In genomic region chr1:89311757-89312156, GRCh38 we compare ENCODE assay signal across 9 cellular contexts. TPM values are rescaled to one million over a fixed set of nuclear protein-coding genes. Genes with fewer than 3 reads are reported as not detected.
DNase-seq lines count a peak whose midpoint lies in the region; TF ChIP-seq lines count a peak whose summit lies in the region.
"Had no signal": no experiment of that assay in that cellular context is flagged by ENCODE, and none has a peak within 500 bp of the region (broad histone marks: within the 10 kb centered on the region; RNA-seq: fewer than 3 reads in every experiment).

No MANE protein-coding gene starts in this region.

- H3K4me2 ChIP-seq in SK-N-SH (no peak overlapping the region), neural progenitor cell (no peak overlapping the region)

- peaks cover 12 to 44% (median 32%) of the 10 kb centered on the region in 6 donors for H3K4me1 ChIP-seq in spleen
- H3K4me1 ChIP-seq in SK-N-SH (ENCODE audit: control insufficient read depth in 1 of 2, insufficient read depth in 2 of 2, low read depth in 1 of 2, low read length in 1 of 2), result no peaks in the 10 kb centered on the region; a peak in 2 of 4 replicates
- no peaks in the 10 kb centered on the region for H3K4me1 ChIP-seq in neural progenitor cell

- intact Hi-C loops in spleen (cut with DNase I; ENCODE audit: low total_unique reads) (no loop called here), posterior cingulate gyrus (cut with DNase I) (no loop called here)

- H3K9me3 ChIP-seq in spleen, result peaks cover 0 to 29% (median 11%) of the 10 kb centered on the region in 8 donors
- no peaks in the 10 kb centered on the region for H3K9me3 ChIP-seq in SK-N-SH
- H3K9me3 ChIP-seq in neural progenitor cell (ENCODE audit: low read depth), result no peaks in the 10 kb centered on the region

- no peaks in the 10 kb centered on the region for H3K27me3 ChIP-seq in spleen (replicated peaks in 1 of 7)
- H3K27me3 ChIP-seq in SK-N-SH (ENCODE audit: insufficient read depth), result no peaks in the 10 kb centered on the region
- no peaks in the 10 kb centered on the region for H3K27me3 ChIP-seq in neural progenitor cell

- H3K27me3 Mint-ChIP-seq in neural progenitor cell (ENCODE audit: insufficient read depth, low read depth), result peaks cover 2% of the 10 kb centered on the region

- H3K4me1 Mint-ChIP-seq in neural progenitor cell, result no peaks in the 10 kb centered on the region

- H3K9me2 ChIP-seq in SK-N-SH, result no peaks in the 10 kb centered on the region

- H4K20me1 ChIP-seq in SK-N-SH (ENCODE audit: insufficient read depth), result no peaks in the 10 kb centered on the region
- no peaks in the 10 kb centered on the region for H4K20me1 ChIP-seq in neural progenitor cell (ENCODE audit: low read depth)

- no peaks in the 10 kb centered on the region for H3K36me3 Mint-ChIP-seq in neural progenitor cell

- H3K79me2 ChIP-seq in SK-N-SH (ENCODE audit: insufficient read depth) (no peaks in the 10 kb centered on the region), neural progenitor cell (ENCODE audit: low read depth) (no peaks in the 10 kb centered on the region)

- H3K4me3 ChIP-seq in fibroblast of mammary gland (ENCODE audit: control insufficient read depth, low read depth, low read length), result no peak overlapping the region
- no peak overlapping the region for H3K4me3 ChIP-seq in spleen
- no peak overlapping the region for H3K4me3 ChIP-seq in SK-N-SH (ENCODE audit: low read depth in 2 of 2, low read length in 1 of 2)
- no peak overlapping the region for H3K4me3 ChIP-seq in neural progenitor cell

- H3K9ac ChIP-seq in SK-N-SH (no peak overlapping the region), neural progenitor cell (no peak overlapping the region)

- TF ChIP-seq RAD21 in SK-N-SH (IDR thresholded peaks at IDR 0.05; ENCODE audit: low read length), result no peak

- POLR2A ChIA-PET in SK-N-SH (lab: Yijun Ruan, JAX), result no interaction called here

- WGBS in spleen, 5 donors, result 15 to 28% (median 23%) methylated on average over 4 of the region's 4 CpGs
- 52% methylated on average over 4 of the region's 4 CpGs for WGBS in SK-N-SH (ENCODE audit: low lambda C conversion rate)

- no peak overlapping the region for H3K27ac Mint-ChIP-seq in neural progenitor cell

- TF ChIP-seq POLR2A in spleen (IDR thresholded peaks at IDR 0.05), result no peak

- H3K9me3 Mint-ChIP-seq in neural progenitor cell, result no peaks in the 10 kb centered on the region

- H3K27ac ChIP-seq in spleen, result peak overlapping the region; percentile 1 to 86 (median 80)
- H3K27ac ChIP-seq in SK-N-SH (ENCODE audit: low read depth in 2 of 2, low read length in 1 of 2), result no peak overlapping the region
- H3K27ac ChIP-seq in neural progenitor cell, result no peak overlapping the region

- H2AFZ ChIP-seq in SK-N-SH (ENCODE audit: low read depth), result no peak overlapping the region
- no peak overlapping the region for H2AFZ ChIP-seq in neural progenitor cell (replicated peaks)

- no peak for TF ChIP-seq EP300 in SK-N-SH (IDR thresholded peaks at IDR 0.05; ENCODE audit: borderline replicate concordance in 1 of 2, low read depth in 1 of 2, low read length in 1 of 2)

- CTCF ChIA-PET in SK-N-SH (lab: Yijun Ruan, JAX), result no interaction called here

- H3F3A ChIP-seq in SK-N-SH (replicated peaks; ENCODE audit: insufficient read depth), result no peaks in the 10 kb centered on the region
- H3F3A ChIP-seq in neural progenitor cell (ENCODE audit: low read depth), result no peaks in the 10 kb centered on the region

- H3K36me3 ChIP-seq in spleen (no peaks in the 10 kb centered on the region), SK-N-SH (replicated peaks in 1 of 2; ENCODE audit: control insufficient read depth in 1 of 2, insufficient read depth in 2 of 2, low read length in 1 of 2) (no peaks in the 10 kb centered on the region), neural progenitor cell (no peaks in the 10 kb centered on the region)

- DNase-seq in NOMO-1 (lab: John Stamatoyannopoulos, UW; ENCODE audit: unreplicated experiment in 2 of 2) (peak; percentile 14 to 17), NOMO-1 treated with dmso at 0.1 percent for 144 hours (lab: John Stamatoyannopoulos, UW; ENCODE audit: unreplicated experiment) (no peak), NOMO-1 treated with DMSO at 0.1 percent for 48 hours (lab: John Stamatoyannopoulos, UW; ENCODE audit: unreplicated experiment) (peak; percentile 5), fibroblast of mammary gland (ENCODE audit: low read depth) (peak; percentile 2), spleen (peak; percentile 73), posterior cingulate gyrus (no peak), SK-N-SH (no peak), neural progenitor cell (ENCODE audit: low spot score) (no peak)
- DNase-seq: occipital lobe had no signal

- TF ChIP-seq CTCF in fibroblast of mammary gland (conservative IDR thresholded peaks at IDR 0.05; ENCODE audit: control insufficient read depth, insufficient read depth, low read depth, low read length) (no peak), spleen (IDR thresholded peaks at IDR 0.05 in 8 of 11, conservative IDR thresholded peaks at IDR 0.05 in 3 of 11) (no peak), SK-N-SH (IDR thresholded peaks at IDR 0.05) (no peak), neural progenitor cell (IDR thresholded peaks at IDR 0.05) (no peak)

- no peak overlapping the region for H3K4me3 Mint-ChIP-seq in neural progenitor cell

TF ChIP-seq in SK-N-SH, 30 proteins besides CTCF, POLR2A, EP300 and RAD21 (continues in another document):
- TF ChIP-seq TEAD4 (IDR thresholded peaks at IDR 0.05; ENCODE audit: borderline replicate concordance, insufficient read depth) (no peak), GATA2 (CRISPR knock-in tag; IDR thresholded peaks at IDR 0.05) (no peak), FOXM1 (IDR thresholded peaks at IDR 0.05; ENCODE audit: low read depth) (no peak), ELF1 (IDR thresholded peaks at IDR 0.05) (no peak), GABPA (IDR thresholded peaks at IDR 0.05; ENCODE audit: low read depth) (no peak), FOSL2 (IDR thresholded peaks at IDR 0.05; ENCODE audit: borderline replicate concordance, low read depth) (no peak), RCOR1 (IDR thresholded peaks at IDR 0.05; ENCODE audit: low read length) (no peak), POLR2AphosphoS5 (IDR thresholded peaks at IDR 0.05; ENCODE audit: low read depth, low read length) (no peak), IRF3 (IDR thresholded peaks at IDR 0.05; ENCODE audit: low read depth, low read length) (no peak), NFIC (IDR thresholded peaks at IDR 0.05; ENCODE audit: borderline replicate concordance) (no peak), JUND (IDR thresholded peaks at IDR 0.05) (no peak), TAF1 (IDR thresholded peaks at IDR 0.05; ENCODE audit: borderline replicate concordance, low read depth, low read length) (no peak), MXI1 (IDR thresholded peaks at IDR 0.05; ENCODE audit: low read depth, low read length) (no peak), MEF2A (IDR thresholded peaks at IDR 0.05; ENCODE audit: borderline replicate concordance, low read depth) (no peak)
- TF ChIP-seq, protein P1, sequence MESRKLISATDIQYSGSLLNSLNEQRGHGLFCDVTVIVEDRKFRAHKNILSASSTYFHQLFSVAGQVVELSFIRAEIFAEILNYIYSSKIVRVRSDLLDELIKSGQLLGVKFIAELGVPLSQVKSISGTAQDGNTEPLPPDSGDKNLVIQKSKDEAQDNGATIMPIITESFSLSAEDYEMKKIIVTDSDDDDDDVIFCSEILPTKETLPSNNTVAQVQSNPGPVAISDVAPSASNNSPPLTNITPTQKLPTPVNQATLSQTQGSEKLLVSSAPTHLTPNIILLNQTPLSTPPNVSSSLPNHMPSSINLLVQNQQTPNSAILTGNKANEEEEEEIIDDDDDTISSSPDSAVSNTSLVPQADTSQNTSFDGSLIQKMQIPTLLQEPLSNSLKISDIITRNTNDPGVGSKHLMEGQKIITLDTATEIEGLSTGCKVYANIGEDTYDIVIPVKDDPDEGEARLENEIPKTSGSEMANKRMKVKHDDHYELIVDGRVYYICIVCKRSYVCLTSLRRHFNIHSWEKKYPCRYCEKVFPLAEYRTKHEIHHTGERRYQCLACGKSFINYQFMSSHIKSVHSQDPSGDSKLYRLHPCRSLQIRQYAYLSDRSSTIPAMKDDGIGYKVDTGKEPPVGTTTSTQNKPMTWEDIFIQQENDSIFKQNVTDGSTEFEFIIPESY (IDR thresholded peaks at IDR 0.05; ENCODE audit: borderline replicate concordance, low read depth), result no peak

RNA-seq across cellular contexts. Expression of gene GBP5, which starts 39.1 kb away (rescaled TPM):
- total RNA-seq in spleen, result 10 to 100 TPM; 48.5 to 94.5 (median 53.2) TPM
- polyA plus RNA-seq in spleen, result 10 to 100 TPM; 11.3 to 16.8 (median 16.0) TPM
- 0.08 TPM in 2 replicates for polyA plus RNA-seq in SK-N-SH (2012; rRNA removed)
- 0.10 TPM in 2 replicates for polyA plus RNA-seq in SK-N-SH (2012; cell fraction: cytosol; rRNA removed)
- polyA plus RNA-seq in SK-N-SH (2012; cell fraction: nucleus; rRNA removed), result 0.08 and 0.18 TPM in 2 replicates
- total RNA-seq in neural progenitor cell (ENCODE audit: low replicate concordance), result not detected in 2 replicates

RNA-seq across cellular contexts. Expression of gene GBP6, which starts 52.1 kb away (rescaled TPM):
- under 1 TPM; 0.19 to 0.46 (median 0.25) TPM for total RNA-seq in spleen
- polyA plus RNA-seq in spleen, result under 1 TPM; 0.02 to 0.26 (median 0.05) TPM
- polyA plus RNA-seq in SK-N-SH (2012; rRNA removed), result not detected in 2 replicates
- not detected in 2 replicates for polyA plus RNA-seq in SK-N-SH (2012; cell fraction: cytosol; rRNA removed)
- not detected in 2 replicates for polyA plus RNA-seq in SK-N-SH (2012; cell fraction: nucleus; rRNA removed)
- not detected in 2 replicates for total RNA-seq in neural progenitor cell (ENCODE audit: low replicate concordance)

Comparison
In these comparisons a context has a peak if more than half of its experiments do, and no peak if none do; other contexts are left out.
1. DNase-seq: peak in NOMO-1 (2 of 2), NOMO-1 treated with DMSO at 0.1 percent for 48 hours (single experiment), fibroblast of mammary gland (single experiment) and spleen (single experiment); none in NOMO-1 treated with dmso at 0.1 percent for 144 hours (single experiment), posterior cingulate gyrus (0 of 10), SK-N-SH (single experiment) and neural progenitor cell (single experiment).
2. H3K27ac ChIP-seq: peak in spleen (8 of 8); none in SK-N-SH (0 of 2) and neural progenitor cell (single experiment).
3. RNA of gene GBP5, which starts 39.1 kb away (total RNA-seq): 48.5 to 94.5 TPM in spleen; not detected in neural progenitor cell; every median in the first group is over 10 times any median in the second.